ENCODE assay signal across 8 cellular contexts in genomic region chr7:123682690-123683089, GRCh38. TPM values are rescaled to one million over a fixed set of nuclear protein-coding genes. Genes with fewer than 3 reads are reported as not detected.
DNase-seq lines count a peak whose midpoint lies in the region; ATAC-seq, FAIRE-seq and TF ChIP-seq lines count a peak whose summit lies in the region.

No MANE protein-coding gene starts in this region.

- H3K4me3 ChIP-seq in esophagus squamous epithelium (no peak overlapping the region), neural progenitor cell (no peak overlapping the region)

- no peak overlapping the region for H3K27ac Mint-ChIP-seq in neural progenitor cell

- intact Hi-C loops in esophagus squamous epithelium (cut with DNase I), result no loop called here

- FAIRE-seq in RCC 7860 (lab: Jason Lieb, UNC), result peak; percentile 90

- peaks cover 15% of the 10 kb centered on the region for H3K36me3 Mint-ChIP-seq in neural progenitor cell

- no peak for TF ChIP-seq POLR2A in esophagus squamous epithelium (IDR thresholded peaks at IDR 0.05)

- no peaks in the 10 kb centered on the region for H3K4me1 Mint-ChIP-seq in neural progenitor cell

- H3K27ac ChIP-seq in C4-2B (no peak overlapping the region), esophagus squamous epithelium (no peak overlapping the region), neural progenitor cell (no peak overlapping the region)

- H4K20me1 ChIP-seq in neural progenitor cell (ENCODE audit: low read depth), result no peaks in the 10 kb centered on the region

- 75 to 79% methylated on average over 1 of the region's 1 CpG for WGBS in esophagus squamous epithelium, 2 donors

- no peak overlapping the region for H3K4me3 Mint-ChIP-seq in neural progenitor cell

- H3K36me3 ChIP-seq in esophagus squamous epithelium, result peaks cover 0 to 71% (median 0%) of the 10 kb centered on the region in 3 donors
- H3K36me3 ChIP-seq in neural progenitor cell, result peaks cover 11% of the 10 kb centered on the region

- H3K4me2 ChIP-seq in neural progenitor cell, result no peak overlapping the region

- no peak overlapping the region for H2AFZ ChIP-seq in neural progenitor cell (replicated peaks)

- ATAC-seq in GM18907 (IDR thresholded peaks at IDR 0.05; ENCODE audit: unreplicated experiment) (peak; percentile 71), HG03571 (IDR thresholded peaks at IDR 0.05; ENCODE audit: unreplicated experiment) (peak; percentile 55)

- DNase-seq in RCC 7860 (ENCODE audit: low spot score) (peak; percentile 58), esophagus squamous epithelium (lab: John Stamatoyannopoulos, UW) (no peak), neural progenitor cell (ENCODE audit: low spot score) (peak; percentile 59), NCI-H524 treated with DMSO at 0.1 percent for 48 hours (lab: John Stamatoyannopoulos, UW) (no peak)
- DNase-seq in activated effector memory CD4-positive, alpha-beta T cell treated with Interleukin-2 at 50 U/mL for 16 hours, result no peak

- no peaks in the 10 kb centered on the region for H3K27me3 ChIP-seq in esophagus squamous epithelium
- H3K27me3 ChIP-seq in neural progenitor cell, result no peaks in the 10 kb centered on the region

- no peaks in the 10 kb centered on the region for H3K4me1 ChIP-seq in esophagus squamous epithelium
- H3K4me1 ChIP-seq in neural progenitor cell, result no peaks in the 10 kb centered on the region

- H3K9ac ChIP-seq in neural progenitor cell, result no peak overlapping the region

- H3K27me3 Mint-ChIP-seq in neural progenitor cell (ENCODE audit: insufficient read depth, low read depth), result no peaks in the 10 kb centered on the region

- H3F3A ChIP-seq in neural progenitor cell (ENCODE audit: low read depth), result peaks cover 10% of the 10 kb centered on the region

- TF ChIP-seq CTCF in C4-2B (conservative IDR thresholded peaks at IDR 0.05) (peak; percentile 81), esophagus squamous epithelium (IDR thresholded peaks at IDR 0.05) (peak in 5 of 6 experiments; percentile 22 to 52 (median 32)), neural progenitor cell (IDR thresholded peaks at IDR 0.05) (peak; percentile 72)

- H3K79me2 ChIP-seq in neural progenitor cell (ENCODE audit: low read depth), result no peaks in the 10 kb centered on the region

- H3K9me3 Mint-ChIP-seq in neural progenitor cell, result no peaks in the 10 kb centered on the region

- H3K9me3 ChIP-seq in esophagus squamous epithelium, result no peaks in the 10 kb centered on the region
- no peaks in the 10 kb centered on the region for H3K9me3 ChIP-seq in neural progenitor cell (ENCODE audit: low read depth)

RNA-seq across cellular contexts. Expression of gene LMOD2, which starts 27.0 kb away (rescaled TPM):
- not detected for total RNA-seq in esophagus squamous epithelium
- not detected in 2 replicates for total RNA-seq in neural progenitor cell (ENCODE audit: low replicate concordance)

Comparison
In these comparisons a context has a peak if more than half of its experiments do, and no peak if none do; other contexts are left out.
1. DNase-seq: peak in RCC 7860 (single experiment) and neural progenitor cell (single experiment); none in esophagus squamous epithelium (single experiment), NCI-H524 treated with DMSO at 0.1 percent for 48 hours (single experiment) and activated effector memory CD4-positive, alpha-beta T cell treated with Interleukin-2 at 50 U/mL for 16 hours (single experiment).
2. Peak in every context shown above with its lines, with median percentiles within 50 percentile points of each other: CTCF ChIP-seq.